9 cellular contexts compared by ENCODE assay signal in the genomic region with DNA sequence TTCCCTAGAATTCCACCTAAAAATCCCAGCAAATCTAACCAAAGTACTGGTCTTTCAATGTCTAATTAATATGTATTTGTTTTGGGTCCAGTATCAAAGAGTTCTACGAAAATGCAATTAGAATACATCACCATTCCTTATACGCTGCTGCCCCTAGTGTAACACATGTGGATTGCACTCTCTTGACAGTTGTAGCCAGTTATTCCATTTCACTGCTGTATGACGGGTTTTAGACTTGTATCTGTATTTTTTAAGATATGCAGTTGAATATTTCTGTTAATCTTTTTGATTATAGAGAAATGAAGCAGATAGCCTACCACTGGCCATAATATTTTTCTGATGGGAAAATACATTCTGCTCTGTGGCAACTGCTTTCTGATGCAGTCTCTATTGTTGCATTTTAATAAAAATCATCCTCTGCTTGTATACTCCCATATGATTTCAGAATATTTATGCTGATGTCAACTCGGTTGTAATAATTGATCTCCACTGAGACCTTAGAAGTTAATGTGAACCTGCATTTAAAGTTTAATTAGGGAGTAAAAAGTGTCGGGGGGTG. TPM values are rescaled to one million over a fixed set of nuclear protein-coding genes. Genes with fewer than 3 reads are reported as not detected.
DNase-seq lines count a peak whose midpoint lies in the region; ATAC-seq, FAIRE-seq and TF ChIP-seq lines count a peak whose summit lies in the region.
"Had no signal": no experiment of that assay in that cellular context is flagged by ENCODE, and none has a peak within 500 bp of the region (broad histone marks: within the 10 kb centered on the region; RNA-seq: fewer than 3 reads in every experiment).

No MANE protein-coding gene starts in this region.

- H3K9me3 ChIP-seq in GM12878 (replicated peaks; ENCODE audit: control insufficient read depth, insufficient read depth, low read length): no peaks in the 10 kb centered on the region

- BruUV-seq in GM12878 (replicated peaks; lab: Mats Ljungman, UMichigan): no TSS peak

- ATAC-seq in HG02885 (IDR thresholded peaks at IDR 0.05; ENCODE audit: poor library complexity, unreplicated experiment) (peak; percentile 80), GM12878 (peak; percentile 83)

- H4K20me1 ChIP-seq in GM12878 (ENCODE audit: control insufficient read depth, insufficient read depth): no peaks in the 10 kb centered on the region

- SMC1A ChIA-PET in GM12878 (lab: Charles Lee; ENCODE audit: uncharacterized antibody, unreplicated experiment): interaction anchor here (0.9 to 1.3 kb wide), 4 partner anchors 16 to 418 kb away, joined by 3 to 5 read pairs (median 4); a partner anchor contains a TSS

- WGBS in GM12878 (ENCODE audit: insufficient coverage, insufficient replicate concordance, low lambda C conversion rate, missing lambda C conversion rate): 14% methylated on average over 5 of the region's 5 CpGs

- no peaks in the 10 kb centered on the region for H3K36me3 Mint-ChIP-seq in immature natural killer cell

- peak; percentile 84 for TF ChIP-seq RAD21 in GM12878 (IDR thresholded peaks at IDR 0.05; ENCODE audit: insufficient read depth, low read depth, low read length)

- peak overlapping the region in 3 of 6 donors; percentile 15 to 44 (median 31) for H3K27ac Mint-ChIP-seq in immature natural killer cell

- H2AFZ ChIP-seq in GM12878 (ENCODE audit: control insufficient read depth, low read depth, low read length): no peak overlapping the region

- peaks cover 3 to 20% (median 3%) of the 10 kb centered on the region in 3 donors for H3K27me3 Mint-ChIP-seq in immature natural killer cell (ENCODE audit: low read depth in 3 of 3)

- no peaks in the 10 kb centered on the region for H3K9me3 Mint-ChIP-seq in immature natural killer cell

- TF ChIP-seq POLR2A in GM12878 (IDR thresholded peaks at IDR 0.05; ENCODE audit: low read depth, low read length): no peak

- intact Hi-C loops in GM12878 (cut with micrococcal nuclease; ENCODE audit: unreplicated experiment): loop anchor here (1.0 to 5.0 kb wide), 3 partner anchors 166 to 420 kb away; no protein-coding TSS in a partner anchor

- POLR2A ChIA-PET in GM12878 (lab: Charles Lee): no interaction called here

- no peak overlapping the region for H3K9ac ChIP-seq in GM12878 (ENCODE audit: control insufficient read depth, insufficient read depth, low read length)

- RAD21 ChIA-PET in GM12878 (lab: Charles Lee; ENCODE audit: unreplicated experiment): interaction anchor here (1.1 to 1.3 kb wide), 2 partner anchors 166 to 418 kb away, joined by 5 to 9 read pairs; no protein-coding TSS in a partner anchor

- H3K4me1 Mint-ChIP-seq in immature natural killer cell: peaks cover 8 to 14% of the 10 kb centered on the region in 2 donors

- H3K4me3 Mint-ChIP-seq in immature natural killer cell: peak overlapping the region; percentile 12 to 63 (median 51)

- peak; percentile 33 for DNase-seq in stimulated activated CD4-positive, alpha-beta T cell treated with anti-CD3 and anti-CD28 coated beads, Interleukin-15, amount 100 ng/mL, for 24 hours
- no peak for DNase-seq in stimulated activated CD4-positive, alpha-beta T cell treated with anti-CD3 and anti-CD28 coated beads, Interleukin-12 subunit alpha, Interleukin-12 subunit beta, amount 100 ng/mL, for 4 hours
- peak; percentile 6 for DNase-seq in RCC 7860 (ENCODE audit: low spot score)
- DNase-seq in GM12878 (ENCODE audit: low read depth, low spot score): no peak
- peak; percentile 28 to 44 (median 37) for DNase-seq in immature natural killer cell
- DNase-seq in stimulated activated CD8-positive, alpha-beta memory T cell treated with anti-CD3 and anti-CD28 coated beads, Interleukin-4, amount 100 ng/mL, for 48 hours: peak; percentile 25
- no peak for DNase-seq in GF-D8 (lab: John Stamatoyannopoulos, UW)

- FAIRE-seq in RCC 7860 (lab: Jason Lieb, UNC) (peak; percentile 62), GM12878 (lab: Jason Lieb, UNC) (peak; percentile 80)

- in situ Hi-C loops in GM12878 (cut with MboI): no loop called here

- H3K27me3 ChIP-seq in GM12878 (replicated peaks in 1 of 2; ENCODE audit: control insufficient read depth in 2 of 2, insufficient read depth in 2 of 2, low read length in 1 of 2): no peaks in the 10 kb centered on the region

- no peaks in the 10 kb centered on the region for H3K79me2 ChIP-seq in GM12878 (ENCODE audit: control insufficient read depth, insufficient read depth, low read length)

- TF ChIP-seq CTCF in GM12878 (IDR thresholded peaks at IDR 0.05 in 2 of 3, conservative IDR thresholded peaks at IDR 0.05 in 1 of 3; ENCODE audit: control insufficient read depth in 2 of 3, extremely low read depth in 1 of 3, insufficient read depth in 1 of 3, low read depth in 3 of 3, low read length in 3 of 3): peak; percentile 76 to 84 (median 76)

- no peaks in the 10 kb centered on the region for H3K4me1 ChIP-seq in GM12878 (ENCODE audit: control insufficient read depth, insufficient read depth, low read length)

- H3K27ac ChIP-seq in GM12878 (ENCODE audit: control insufficient read depth, insufficient read depth): no peak overlapping the region

- CTCF ChIA-PET in GM12878 (lab: Yijun Ruan, JAX): interaction anchor here (0.6 to 1.2 kb wide), 11 partner anchors 62 to 1741 kb away, joined by 3 to 5 read pairs (median 3); no protein-coding TSS in a partner anchor

- TF ChIP-seq EP300 in GM12878 (IDR thresholded peaks at IDR 0.05; ENCODE audit: borderline replicate concordance in 1 of 2, control insufficient read depth in 1 of 2, low read depth in 2 of 2, low read length in 2 of 2): no peak

- no peak overlapping the region for H3K4me2 ChIP-seq in GM12878 (ENCODE audit: control insufficient read depth, insufficient read depth)

- H3K4me3 ChIP-seq in GM12878: no peak overlapping the region

- H3K36me3 ChIP-seq in GM12878 (ENCODE audit: control insufficient read depth in 2 of 2, insufficient read depth in 2 of 2, low read length in 1 of 2): no peaks in the 10 kb centered on the region

RNA-seq across cellular contexts. Expression of a gene that starts 17.1 kb away (rescaled TPM):
- total RNA-seq in GM12878 (2013; cell fraction: nucleolus; rRNA removed): not detected in 2 replicates
- total RNA-seq in GM12878 (2014; rRNA removed) (not detected in 2 replicates), GM12878 (2014; rRNA removed; fragmentation: Illumina TruSeq; extraction: Trizol) (not detected in 2 replicates), GM12878 (2021) (not detected in 2 replicates)
- not detected for polyA plus RNA-seq in GM12878 (2011; ENCODE audit: low read depth)
- polyA plus RNA-seq in GM12878 (2011; rRNA removed) (0.65 and 0.94 TPM in 2 replicates), GM12878 (2014; fragmentation: Illumina TruSeq; extraction: Trizol) (not detected in 2 replicates), GM12878 (2014; fragmentation: Nextera tagmentation; extraction: Ambion mirVana) (under 1 TPM in 1 of 2 experiments, not detected in 1; 0.22 TPM), GM12878 (2014; rRNA removed) (0.32 TPM in 1 of 2 replicates, not detected in the other), GM12878 (2016; fragmentation: Nextera tagmentation; extraction: Ambion mirVana) (not detected), immature natural killer cell (not detected)
- polyA plus RNA-seq in GM12878 (2011; cell fraction: cytosol; rRNA removed): 0.31 TPM in 1 of 2 replicates, not detected in the other
- polyA plus RNA-seq in GM12878 (2011; cell fraction: nucleus; rRNA removed): 1.8 and 2.7 TPM in 2 replicates
- 0.84 and 0.95 TPM in 2 replicates for polyA plus RNA-seq in GM12878 (2012)
- not detected in 2 replicates for polyA minus RNA-seq in GM12878 (2011; rRNA and poly(A)+ RNA removed)
- polyA minus RNA-seq in GM12878 (2011; cell fraction: cytosol; rRNA and poly(A)+ RNA removed): not detected in 2 replicates
- polyA minus RNA-seq in GM12878 (2011; cell fraction: nucleus; rRNA and poly(A)+ RNA removed): not detected in 2 replicates
- total RNA-seq: lower leg skin had no signal

RNA-seq across cellular contexts. Expression of a gene that starts 27.0 kb away (rescaled TPM):
- not detected in 2 replicates for total RNA-seq in GM12878 (2013; cell fraction: nucleolus; rRNA removed)
- not detected in 2 replicates for total RNA-seq in GM12878 (2014; rRNA removed)
- not detected in 2 replicates for total RNA-seq in GM12878 (2014; rRNA removed; fragmentation: Illumina TruSeq; extraction: Trizol)
- total RNA-seq in GM12878 (2021): not detected in 2 replicates
- polyA plus RNA-seq in GM12878 (2011; ENCODE audit: low read depth): not detected
- polyA plus RNA-seq in GM12878 (2011; rRNA removed): not detected in 2 replicates
- polyA plus RNA-seq in GM12878 (2011; cell fraction: cytosol; rRNA removed): not detected in 2 replicates
- polyA plus RNA-seq in GM12878 (2011; cell fraction: nucleus; rRNA removed): not detected in 2 replicates
- not detected in 2 replicates for polyA plus RNA-seq in GM12878 (2012)
- not detected in 2 replicates for polyA plus RNA-seq in GM12878 (2014; fragmentation: Illumina TruSeq; extraction: Trizol)
- polyA plus RNA-seq in GM12878 (2014; fragmentation: Nextera tagmentation; extraction: Ambion mirVana): not detected
- polyA plus RNA-seq in GM12878 (2014; rRNA removed): not detected in 2 replicates
- polyA plus RNA-seq in GM12878 (2016; fragmentation: Nextera tagmentation; extraction: Ambion mirVana): not detected
- not detected in 2 replicates for polyA minus RNA-seq in GM12878 (2011; rRNA and poly(A)+ RNA removed)
- polyA minus RNA-seq in GM12878 (2011; cell fraction: cytosol; rRNA and poly(A)+ RNA removed): not detected in 2 replicates
- polyA minus RNA-seq in GM12878 (2011; cell fraction: nucleus; rRNA and poly(A)+ RNA removed): not detected in 2 replicates
- 1 to 10 TPM in 1 of 3 donors, under 1 TPM in 2; 0.17 to 8.6 (median 0.82) TPM for polyA plus RNA-seq in immature natural killer cell
- total RNA-seq: lower leg skin had no signal

RNA-seq across cellular contexts. Expression of a gene that starts 31.0 kb away (rescaled TPM):
- not detected in 2 replicates for total RNA-seq in GM12878 (2013; cell fraction: nucleolus; rRNA removed)
- total RNA-seq in GM12878 (2014; rRNA removed) (not detected in 2 replicates), GM12878 (2014; rRNA removed; fragmentation: Illumina TruSeq; extraction: Trizol) (not detected in 2 replicates), GM12878 (2021) (not detected in 2 replicates)
- polyA plus RNA-seq in GM12878 (2011; ENCODE audit: low read depth): not detected
- polyA plus RNA-seq in GM12878 (2011; rRNA removed) (0.81 and 0.85 TPM in 2 replicates), GM12878 (2014; fragmentation: Illumina TruSeq; extraction: Trizol) (not detected in 2 replicates), GM12878 (2014; fragmentation: Nextera tagmentation; extraction: Ambion mirVana) (not detected), GM12878 (2014; rRNA removed) (not detected in 2 replicates), GM12878 (2016; fragmentation: Nextera tagmentation; extraction: Ambion mirVana) (not detected), immature natural killer cell (not detected)
- 0.30 TPM in 1 of 2 replicates, not detected in the other for polyA plus RNA-seq in GM12878 (2011; cell fraction: cytosol; rRNA removed)
- 0.30 TPM in 1 of 2 replicates, not detected in the other for polyA plus RNA-seq in GM12878 (2011; cell fraction: nucleus; rRNA removed)
- polyA plus RNA-seq in GM12878 (2012): not detected in 2 replicates
- not detected in 2 replicates for polyA minus RNA-seq in GM12878 (2011; rRNA and poly(A)+ RNA removed)
- not detected in 2 replicates for polyA minus RNA-seq in GM12878 (2011; cell fraction: cytosol; rRNA and poly(A)+ RNA removed)
- not detected in 2 replicates for polyA minus RNA-seq in GM12878 (2011; cell fraction: nucleus; rRNA and poly(A)+ RNA removed)
- total RNA-seq: lower leg skin had no signal

RNA-seq across cellular contexts. Expression of a gene that starts 57.6 kb away (rescaled TPM):
- total RNA-seq in GM12878 (2013; cell fraction: nucleolus; rRNA removed): 14.1 and 15.6 TPM in 2 replicates
- 14.3 and 14.9 TPM in 2 replicates for total RNA-seq in GM12878 (2014; rRNA removed)
- 15.4 and 17.3 TPM in 2 replicates for total RNA-seq in GM12878 (2014; rRNA removed; fragmentation: Illumina TruSeq; extraction: Trizol)
- 35.4 and 38.9 TPM in 2 replicates for total RNA-seq in GM12878 (2021)
- 12.7 TPM for polyA plus RNA-seq in GM12878 (2011; ENCODE audit: low read depth)
- 21.1 and 41.7 TPM in 2 replicates for polyA plus RNA-seq in GM12878 (2011; rRNA removed)
- polyA plus RNA-seq in GM12878 (2011; cell fraction: cytosol; rRNA removed): 46.5 and 55.4 TPM in 2 replicates
- 24.7 and 27.2 TPM in 2 replicates for polyA plus RNA-seq in GM12878 (2011; cell fraction: nucleus; rRNA removed)
- 20.0 and 21.2 TPM in 2 replicates for polyA plus RNA-seq in GM12878 (2012)
- 24.5 and 35.7 TPM in 2 replicates for polyA plus RNA-seq in GM12878 (2014; fragmentation: Illumina TruSeq; extraction: Trizol)
- polyA plus RNA-seq in GM12878 (2014; fragmentation: Nextera tagmentation; extraction: Ambion mirVana): 10 to 100 TPM; 18.9 to 20.4 TPM
- 43.5 and 44.2 TPM in 2 replicates for polyA plus RNA-seq in GM12878 (2014; rRNA removed)
- 10 to 100 TPM; 51.4 to 51.7 TPM for polyA plus RNA-seq in GM12878 (2016; fragmentation: Nextera tagmentation; extraction: Ambion mirVana)
- 24.9 and 37.9 TPM in 2 replicates for polyA minus RNA-seq in GM12878 (2011; rRNA and poly(A)+ RNA removed)
- 12.0 and 12.6 TPM in 2 replicates for polyA minus RNA-seq in GM12878 (2011; cell fraction: cytosol; rRNA and poly(A)+ RNA removed)
- polyA minus RNA-seq in GM12878 (2011; cell fraction: nucleus; rRNA and poly(A)+ RNA removed): 6.9 and 12.7 TPM in 2 replicates
- 10 to 100 TPM; 16.6 to 32.2 (median 27.4) TPM for polyA plus RNA-seq in immature natural killer cell

Comparison
In these comparisons a context has a peak if more than half of its experiments do, and no peak if none do; other contexts are left out.
1. DNase-seq: peak in stimulated activated CD4-positive, alpha-beta T cell treated with anti-CD3 and anti-CD28 coated beads, Interleukin-15, amount 100 ng/mL, for 24 hours (single experiment), RCC 7860 (single experiment), immature natural killer cell (3 of 3) and stimulated activated CD8-positive, alpha-beta memory T cell treated with anti-CD3 and anti-CD28 coated beads, Interleukin-4, amount 100 ng/mL, for 48 hours (single experiment); none in stimulated activated CD4-positive, alpha-beta T cell treated with anti-CD3 and anti-CD28 coated beads, Interleukin-12 subunit alpha, Interleukin-12 subunit beta, amount 100 ng/mL, for 4 hours (single experiment), GM12878 (single experiment) and GF-D8 (single experiment).